Comparison of ENCODE assay signal across 27 cellular contexts in the genomic region with DNA sequence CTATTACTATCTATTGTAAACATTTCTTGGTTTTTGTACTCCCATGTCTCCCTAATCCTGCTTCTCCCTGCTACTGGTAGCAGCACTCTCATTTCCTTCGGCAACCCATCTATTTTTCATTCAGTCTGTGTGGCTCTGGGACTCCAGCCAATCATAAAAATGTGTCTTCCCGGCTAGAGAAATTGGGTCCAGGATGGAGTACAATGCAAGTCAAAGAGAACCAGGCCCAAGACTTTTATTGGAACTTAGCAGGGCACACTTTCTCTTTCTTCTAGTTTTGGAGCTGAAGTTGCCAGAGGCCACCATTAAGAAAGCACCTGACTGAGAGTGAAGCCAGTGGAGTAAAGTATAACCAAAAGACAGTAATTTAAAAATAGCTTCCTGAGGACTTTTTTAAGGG.
"Had no signal": no experiment of that assay in that cellular context is flagged by ENCODE, and none has a peak within 500 bp of the region (broad histone marks: within the 10 kb centered on the region; RNA-seq: fewer than 3 reads in every experiment).

No MANE protein-coding gene starts in this region.

- DNase-seq: activated CD4-positive, alpha-beta memory T cell treated with anti-CD3 and anti-CD28 coated beads for 36 hours; activated CD4-positive, alpha-beta T cell treated with anti-CD3 and anti-CD28 coated beads for 48 hours; activated CD8-positive, alpha-beta memory T cell treated with anti-CD3 and anti-CD28 coated beads, Interleukin-2, amount 50 U/mL, for 48 hours; activated naive CD4-positive, alpha-beta T cell; activated T-cell treated with anti-CD3 and anti-CD28 coated beads, Interleukin-2, amount 50 U/mL, for 4 hours; cerebellar nuclear complex; colonic mucosa; effector CD8-positive, alpha-beta T cell; left lung; lower lobe of right lung; mesendoderm; mucosa of descending colon; stimulated activated CD4-positive, alpha-beta T cell treated with anti-CD3 and anti-CD28 coated beads, Interleukin-15, amount 100 ng/mL, for 24 hours; stimulated activated CD4-positive, alpha-beta T cell treated with anti-CD3 and anti-CD28 coated beads, Interleukin-2, amount 100 ng/mL, for 24 hours; stimulated activated naive B cell treated with anti-CD40 and anti-IgM and Interleukin-4, amounts not matched to agents 10 μg/mL and 1 μg/mL and 100 μg/mL, for 72 hours; SW 1271; T-helper 9 cell; WERI-Rb-1 had no signal

- FAIRE-seq: endometrium, islet of Langerhans, TTC549 had no signal

- H3K4me1 ChIP-seq: colonic mucosa, left lung, lower lobe of right lung had no signal

- H3K9me3 ChIP-seq: colonic mucosa, left lung, lower lobe of right lung, mucosa of descending colon, tibial nerve had no signal

- H3K27me3 ChIP-seq: cardiac muscle cell, colonic mucosa, left lung, tibial nerve had no signal

- H3K4me3 ChIP-seq: cardiac muscle cell, colonic mucosa, left lung, lower lobe of right lung, mucosa of descending colon, tibial nerve had no signal

- H3K36me3 ChIP-seq: cardiac muscle cell, colonic mucosa, left lung, lower lobe of right lung, tibial nerve, WERI-Rb-1 had no signal

- ATAC-seq: activated CD4-positive, CD25-positive, alpha-beta regulatory T cell treated with anti-CD3 and anti-CD28 coated beads, Interleukin-2, amount 50 U/mL, for 24 hours; activated naive CD4-positive, alpha-beta T cell treated with anti-CD3 and anti-CD28 coated beads, Interleukin-2, amount 50 U/mL, for 72 hours; activated T-cell treated with anti-CD3 and anti-CD28 coated beads, Interleukin-2, amount 50 U/mL, for 4 hours; left lung; lower lobe of right lung; mucosa of descending colon; natural killer cell treated with Interleukin-12 subunit alpha and Interleukin-12 subunit beta and Interleukin-15 and Interleukin-18, amount 100 ng/mL, for 72 hours; stimulated activated naive B cell treated with anti-CD40 and anti-IgM and Interleukin-4, amounts not matched to agents 10 μg/mL and 1 μg/mL and 100 μg/mL, for 72 hours had no signal

- H3K27ac ChIP-seq: cardiac muscle cell, colonic mucosa, epithelial cell of prostate, left lung, lower lobe of right lung, tibial nerve, WERI-Rb-1 had no signal
